In genomic region chr18:76450452-76450851, GRCh38 we compare ENCODE assay signal across 8 cellular contexts. TPM values are rescaled to one million over a fixed set of nuclear protein-coding genes. Genes with fewer than 3 reads are reported as not detected.
DNase-seq lines count a peak whose midpoint lies in the region; ATAC-seq lines count a peak whose summit lies in the region.

No MANE protein-coding gene starts in this region.

- peak overlapping the region; percentile 71 for H3K4me3 ChIP-seq in GM23248
- H3K4me3 ChIP-seq in skeletal muscle cell (ENCODE audit: low read depth, low read length): peak overlapping the region; percentile 47

- no peaks in the 10 kb centered on the region for H3K27me3 ChIP-seq in GM23248 (replicated peaks; ENCODE audit: insufficient read depth)

- H3K9ac ChIP-seq in GM23248: peak overlapping the region; percentile 82

- 2% methylated on average over 10 of the region's 10 CpGs for WGBS in GM23248 (ENCODE audit: low coverage in 1 of 2, low lambda C conversion rate in 2 of 2, missing lambda C conversion rate in 2 of 2), 2 experiments

- peaks cover 16% of the 10 kb centered on the region for H3K4me1 Mint-ChIP-seq in activated T-helper 1 cell treated with anti-CD3 and anti-CD28 coated beads, Interleukin-12 subunit alpha, Interleukin-12 subunit beta, Interleukin-2, Interleukin-4 antibody, amounts not matched to agents 30 ng/mL and 10 ng/mL and 1 ng/mL, durations not matched to agents 14 hours and 24 hours and 36 hours (ENCODE audit: low read depth)

- peaks cover 58% of the 10 kb centered on the region for H3F3A ChIP-seq in GM23248 (ENCODE audit: insufficient read depth)

- peak; percentile 68 for DNase-seq in GM23248
- no peak for DNase-seq in activated T-helper 1 cell treated with anti-CD3 and anti-CD28 coated beads, Interleukin-12 subunit alpha, Interleukin-12 subunit beta, Interleukin-2, Interleukin-4 antibody, amounts not matched to agents 30 ng/mL and 10 ng/mL and 1 ng/mL, durations not matched to agents 14 hours and 24 hours and 36 hours (ENCODE audit: low spot score)
- DNase-seq in left cardiac atrium: no peak
- DNase-seq in skeletal muscle cell (ENCODE audit: low read depth): no peak
- DNase-seq in hippocampal formation (lab: John Stamatoyannopoulos, UW): no peak

- H3K4me3 Mint-ChIP-seq in activated T-helper 1 cell treated with anti-CD3 and anti-CD28 coated beads, Interleukin-12 subunit alpha, Interleukin-12 subunit beta, Interleukin-2, Interleukin-4 antibody, amounts not matched to agents 30 ng/mL and 10 ng/mL and 1 ng/mL, durations not matched to agents 14 hours and 24 hours and 36 hours: peak overlapping the region; percentile 80

- H3K36me3 ChIP-seq in GM23248 (ENCODE audit: low read depth): no peaks in the 10 kb centered on the region

- no peaks in the 10 kb centered on the region for H4K20me1 ChIP-seq in GM23248 (ENCODE audit: insufficient read depth)

- H3K9me2 ChIP-seq in GM23248 (ENCODE audit: insufficient read depth): no peaks in the 10 kb centered on the region

- peak overlapping the region; percentile 97 for H3K4me2 ChIP-seq in GM23248 (ENCODE audit: unreplicated experiment)

- peaks cover 6% of the 10 kb centered on the region for H3K36me3 Mint-ChIP-seq in activated T-helper 1 cell treated with anti-CD3 and anti-CD28 coated beads, Interleukin-12 subunit alpha, Interleukin-12 subunit beta, Interleukin-2, Interleukin-4 antibody, amounts not matched to agents 30 ng/mL and 10 ng/mL and 1 ng/mL, durations not matched to agents 14 hours and 24 hours and 36 hours (ENCODE audit: low read depth)

- intact Hi-C loops in activated T-helper 1 cell treated with anti-CD3 and anti-CD28 coated beads, Interleukin-12 subunit alpha, Interleukin-12 subunit beta, Interleukin-2, Interleukin-4 antibody, amounts not matched to agents 30 ng/mL and 10 ng/mL and 1 ng/mL, durations not matched to agents 14 hours and 24 hours and 36 hours (cut with micrococcal nuclease): no loop called here
- intact Hi-C loops in left cardiac atrium (cut with DNase I): no loop called here

- peaks cover 71% of the 10 kb centered on the region for H3K4me1 ChIP-seq in GM23248 (ENCODE audit: insufficient read depth)

- H3K27ac Mint-ChIP-seq in activated T-helper 1 cell treated with anti-CD3 and anti-CD28 coated beads, Interleukin-12 subunit alpha, Interleukin-12 subunit beta, Interleukin-2, Interleukin-4 antibody, amounts not matched to agents 30 ng/mL and 10 ng/mL and 1 ng/mL, durations not matched to agents 14 hours and 24 hours and 36 hours: no peak overlapping the region

- peaks cover 95% of the 10 kb centered on the region for H3K79me2 ChIP-seq in GM23248 (ENCODE audit: insufficient read depth)

- ATAC-seq in left cardiac atrium (peak; percentile 24 to 29), HG03460 (IDR thresholded peaks at IDR 0.05; ENCODE audit: unreplicated experiment) (no peak), GM21723 (IDR thresholded peaks at IDR 0.05; ENCODE audit: unreplicated experiment) (no peak), GM19328 (IDR thresholded peaks at IDR 0.05; ENCODE audit: unreplicated experiment) (no peak)

- peak overlapping the region; percentile 89 for H3K27ac ChIP-seq in GM23248

- peak overlapping the region; percentile 52 for H2AFZ ChIP-seq in GM23248

- no peaks in the 10 kb centered on the region for H3K9me3 Mint-ChIP-seq in activated T-helper 1 cell treated with anti-CD3 and anti-CD28 coated beads, Interleukin-12 subunit alpha, Interleukin-12 subunit beta, Interleukin-2, Interleukin-4 antibody, amounts not matched to agents 30 ng/mL and 10 ng/mL and 1 ng/mL, durations not matched to agents 14 hours and 24 hours and 36 hours

- peaks cover 39% of the 10 kb centered on the region for H3K27me3 Mint-ChIP-seq in activated T-helper 1 cell treated with anti-CD3 and anti-CD28 coated beads, Interleukin-12 subunit alpha, Interleukin-12 subunit beta, Interleukin-2, Interleukin-4 antibody, amounts not matched to agents 30 ng/mL and 10 ng/mL and 1 ng/mL, durations not matched to agents 14 hours and 24 hours and 36 hours (ENCODE audit: insufficient read depth)

- no peaks in the 10 kb centered on the region for H3K9me3 ChIP-seq in GM23248 (ENCODE audit: low read depth)

- in situ Hi-C loops in GM23248 (cut with MboI): no loop called here

RNA-seq across cellular contexts. Expression of gene ZNF516, which starts 44.6 kb away (rescaled TPM):
- total RNA-seq in GM23248 (2014; rRNA removed; shearing (Covaris generic)): 18.0 and 29.4 TPM in 2 replicates
- polyA plus RNA-seq in GM23248 (2016; fragmentation: Nextera tagmentation; extraction: Ambion mirVana): 16.1 and 17.8 TPM in 2 replicates
- total RNA-seq in activated T-helper 1 cell treated with anti-CD3 and anti-CD28 coated beads, Interleukin-12 subunit alpha, Interleukin-12 subunit beta, Interleukin-2, Interleukin-4 antibody, amounts not matched to agents 30 ng/mL and 10 ng/mL and 1 ng/mL, durations not matched to agents 14 hours and 24 hours and 36 hours: 1.3 and 2.0 TPM in 2 replicates
- total RNA-seq in left cardiac atrium: 10 to 100 TPM; 14.9 to 15.7 TPM

Comparison
In these comparisons a context has a peak if more than half of its experiments do, and no peak if none do; other contexts are left out.
1. ATAC-seq: peak in left cardiac atrium (2 of 2); none in HG03460 (single experiment), GM21723 (single experiment) and GM19328 (single experiment).